Comparison of ENCODE assay signal across 8 cellular contexts in the genomic region with DNA sequence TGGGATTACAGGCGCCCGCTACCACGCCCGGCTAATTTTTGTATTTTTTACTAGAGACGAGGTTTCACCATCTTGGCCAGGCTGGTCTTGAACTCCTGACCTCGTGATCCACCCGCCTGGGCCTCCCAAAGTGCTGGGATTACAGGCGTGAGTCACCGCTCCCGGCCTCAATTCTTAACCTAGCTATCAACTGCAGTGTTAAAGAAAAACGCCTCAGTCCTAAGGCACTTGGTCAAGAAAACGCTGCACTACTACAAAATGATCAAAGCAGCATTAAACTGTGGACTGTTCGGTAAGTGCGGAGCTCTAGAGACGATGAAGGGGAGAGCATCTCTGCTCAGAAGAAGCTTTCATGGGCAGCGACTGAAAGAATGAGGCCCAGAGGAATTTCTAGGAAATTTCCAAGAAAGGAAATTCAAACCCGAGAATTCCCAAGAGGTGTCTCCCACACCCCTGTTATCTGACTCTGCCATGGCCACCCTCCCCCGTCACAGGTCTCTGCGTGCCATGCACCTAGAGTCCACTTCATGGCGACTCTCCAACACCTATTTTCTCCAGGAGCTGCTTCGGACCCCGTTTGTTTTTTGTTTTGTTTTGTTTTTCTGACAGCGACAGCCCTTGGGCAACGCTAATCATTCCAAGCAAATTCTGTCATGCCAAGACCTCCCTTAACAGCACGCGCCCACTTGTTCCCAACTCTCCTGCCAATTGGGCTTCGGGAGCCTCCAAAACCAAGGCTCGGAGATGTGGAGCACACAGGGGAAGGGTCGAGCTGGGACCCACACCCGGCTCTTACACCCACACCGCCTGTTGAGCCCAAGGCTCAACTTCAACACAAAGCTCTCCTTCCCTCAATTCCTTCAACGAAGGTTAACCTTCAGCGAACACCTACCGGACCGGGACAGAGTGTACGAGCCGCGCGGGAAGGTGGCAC. TPM values are rescaled to one million over a fixed set of nuclear protein-coding genes. Genes with fewer than 3 reads are reported as not detected.
A peak's percentile ranks its signal among the peaks of the same experiment; 100 is the strongest.
DNase-seq lines count a peak whose midpoint lies in the region; ATAC-seq and TF ChIP-seq lines count a peak whose summit lies in the region.
"Not testable (repeated sequence)": the region's sequence is repeated elsewhere in the genome, so short reads cannot be mapped to it uniquely, and the experiment has no call there.

No MANE protein-coding gene starts in this region.

- H3F3A ChIP-seq in GM23248 (ENCODE audit: insufficient read depth); smooth muscle cell (ENCODE audit: low read depth): not testable (repeated sequence)

- intact Hi-C loops in heart right ventricle (cut with DNase I) = loop anchor here in 9 of 10 donors (5.0 to 10.0 kb wide), 6 partner anchors 144 to 1304 kb away; partner anchors contain the start of gene IMP4 (in 2 of the 9)

- not testable (repeated sequence) for H3K9me3 Mint-ChIP-seq in activated CD8-positive, alpha-beta T cell treated with anti-CD3 and anti-CD28 coated beads, Interleukin-2, amount 10 ng/mL, durations not matched to agents 7 days and 5 days (ENCODE audit: insufficient read depth); central memory CD8-positive, alpha-beta T cell

- H3K4me1 ChIP-seq in ACC112 (ENCODE audit: control insufficient read depth, insufficient read depth, low read length, unreplicated experiment) = peaks cover 14% of the 10 kb centered on the region
- H3K4me1 ChIP-seq in GM23248 (ENCODE audit: insufficient read depth); smooth muscle cell (ENCODE audit: low read depth): not testable (repeated sequence)
- peaks cover 12% of the 10 kb centered on the region for H3K4me1 ChIP-seq in NT2/D1 (ENCODE audit: insufficient read depth, insufficient read length)
- peaks cover 11 to 30% (median 23%) of the 10 kb centered on the region in 9 donors for H3K4me1 ChIP-seq in heart right ventricle
- peaks cover 18% of the 10 kb centered on the region for H3K4me1 ChIP-seq in muscle layer of colon (ENCODE audit: insufficient read depth, low read length)

- DNase-seq in GM23248 = peak; percentile 36
- not testable (repeated sequence) for DNase-seq in NT2/D1 (ENCODE audit: low read depth, low spot score); activated CD8-positive, alpha-beta T cell treated with anti-CD3 and anti-CD28 coated beads, Interleukin-2, amount 10 ng/mL, durations not matched to agents 7 days and 5 days; central memory CD8-positive, alpha-beta T cell (ENCODE audit: low spot score in 2 of 2); heart right ventricle; smooth muscle cell (lab: John Stamatoyannopoulos, UW; ENCODE audit: unreplicated experiment)

- WGBS in GM23248 (ENCODE audit: low coverage in 1 of 2, low lambda C conversion rate in 2 of 2, missing lambda C conversion rate in 2 of 2), 2 experiments = 19 to 20% methylated on average over 39 of the region's 39 CpGs
- 24 to 25% methylated on average over 39 of the region's 39 CpGs for WGBS in heart right ventricle, 2 donors
- WGBS in smooth muscle cell (ENCODE audit: low lambda C conversion rate) = 21% methylated on average over 39 of the region's 39 CpGs

- CTCF ChIA-PET in activated CD8-positive, alpha-beta T cell treated with anti-CD3 and anti-CD28 coated beads, Interleukin-2, amount 10 ng/mL, durations not matched to agents 7 days and 5 days (lab: Charles Lee) = interaction anchor here (0.6 to 2.7 kb wide), 5 partner anchors 73 to 161 kb away, joined by 3 to 17 read pairs (median 4); partner anchors contain the start of gene IMP4

- not testable (repeated sequence) for H3K9me3 ChIP-seq in GM23248 (ENCODE audit: low read depth); NT2/D1 (ENCODE audit: insufficient read depth, low read length); heart right ventricle; muscle layer of colon (ENCODE audit: low read length); smooth muscle cell (replicated peaks; ENCODE audit: low read depth)

- peak overlapping the region; percentile 98 for H3K27ac Mint-ChIP-seq in activated CD8-positive, alpha-beta T cell treated with anti-CD3 and anti-CD28 coated beads, Interleukin-2, amount 10 ng/mL, durations not matched to agents 7 days and 5 days
- peak overlapping the region; percentile 85 for H3K27ac Mint-ChIP-seq in central memory CD8-positive, alpha-beta T cell (ENCODE audit: low read depth)

- H3K27me3 ChIP-seq in ACC112 (ENCODE audit: insufficient read depth, low read length); GM23248 (replicated peaks; ENCODE audit: insufficient read depth); NT2/D1 (ENCODE audit: insufficient read depth, insufficient read length); heart right ventricle; muscle layer of colon (ENCODE audit: control insufficient read depth in 1 of 2, insufficient read depth in 2 of 2, low read length in 2 of 2); smooth muscle cell (ENCODE audit: low read depth): not testable (repeated sequence)

- H3K27me3 Mint-ChIP-seq in activated CD8-positive, alpha-beta T cell treated with anti-CD3 and anti-CD28 coated beads, Interleukin-2, amount 10 ng/mL, durations not matched to agents 7 days and 5 days (ENCODE audit: low read depth); central memory CD8-positive, alpha-beta T cell: not testable (repeated sequence)

- H2AFZ ChIP-seq in ACC112 (ENCODE audit: low read length, unreplicated experiment) = not testable (repeated sequence)
- H2AFZ ChIP-seq in GM23248 (peak overlapping the region; percentile 88), smooth muscle cell (ENCODE audit: low read depth) (peak overlapping the region; percentile 57)

- peaks cover 36% of the 10 kb centered on the region for H3K4me1 Mint-ChIP-seq in activated CD8-positive, alpha-beta T cell treated with anti-CD3 and anti-CD28 coated beads, Interleukin-2, amount 10 ng/mL, durations not matched to agents 7 days and 5 days (ENCODE audit: low read depth)
- peaks cover 25% of the 10 kb centered on the region for H3K4me1 Mint-ChIP-seq in central memory CD8-positive, alpha-beta T cell

- peaks cover 67% of the 10 kb centered on the region for H3K79me2 ChIP-seq in ACC112 (ENCODE audit: control insufficient read depth, insufficient read depth, low read length, unreplicated experiment)
- peaks cover 90% of the 10 kb centered on the region for H3K79me2 ChIP-seq in GM23248 (ENCODE audit: insufficient read depth)
- H3K79me2 ChIP-seq in smooth muscle cell (ENCODE audit: low read depth) = peaks cover 63% of the 10 kb centered on the region

- H3K36me3 ChIP-seq in ACC112 (ENCODE audit: insufficient read depth, low read length); GM23248 (ENCODE audit: low read depth); muscle layer of colon (ENCODE audit: insufficient read depth, low read length); smooth muscle cell (ENCODE audit: low read depth): not testable (repeated sequence)
- H3K36me3 ChIP-seq in NT2/D1 (ENCODE audit: insufficient read depth, insufficient read length, low read length) (peaks cover 54% of the 10 kb centered on the region), heart right ventricle (peaks cover 0 to 28% (median 0%) of the 10 kb centered on the region in 9 donors)

- in situ Hi-C loops in GM23248 (cut with MboI) = loop anchor here (10.0 kb wide), 1 partner anchor 154 kb away; no protein-coding TSS in a partner anchor

- peak overlapping the region; percentile 90 for H3K9ac ChIP-seq in GM23248
- peak overlapping the region; percentile 94 for H3K9ac ChIP-seq in NT2/D1 (ENCODE audit: insufficient read length, low read depth)
- H3K9ac ChIP-seq in muscle layer of colon (ENCODE audit: low read length) = peak overlapping the region; percentile 80
- H3K9ac ChIP-seq in smooth muscle cell (ENCODE audit: low read depth) = peak overlapping the region; percentile 91

- peaks cover 18% of the 10 kb centered on the region for H3K36me3 Mint-ChIP-seq in activated CD8-positive, alpha-beta T cell treated with anti-CD3 and anti-CD28 coated beads, Interleukin-2, amount 10 ng/mL, durations not matched to agents 7 days and 5 days (ENCODE audit: low read depth)
- peaks cover 19% of the 10 kb centered on the region for H3K36me3 Mint-ChIP-seq in central memory CD8-positive, alpha-beta T cell (ENCODE audit: insufficient read depth)

- not testable (repeated sequence) for ATAC-seq in activated CD8-positive, alpha-beta T cell treated with anti-CD3 and anti-CD28 coated beads, Interleukin-2, amount 10 ng/mL, durations not matched to agents 7 days and 5 days; central memory CD8-positive, alpha-beta T cell (replicated peaks; ENCODE audit: extremely low read depth, poor library complexity, severe bottlenecking); heart right ventricle

- H3K4me2 ChIP-seq in GM23248 (ENCODE audit: unreplicated experiment) (peak overlapping the region; percentile 91), smooth muscle cell (peak overlapping the region; percentile 90)

- H3K4me3 ChIP-seq in ACC112 (ENCODE audit: low read depth, low read length) = peak overlapping the region; percentile 98
- H3K4me3 ChIP-seq in GM23248 = peak overlapping the region; percentile 85
- peak overlapping the region; percentile 99 for H3K4me3 ChIP-seq in NT2/D1 (ENCODE audit: insufficient read length, low read depth)
- H3K4me3 ChIP-seq in heart right ventricle = peak overlapping the region; percentile 77 to 99 (median 94)
- peak overlapping the region; percentile 48 to 93 for H3K4me3 ChIP-seq in muscle layer of colon (ENCODE audit: low read depth in 1 of 2, low read length in 2 of 2)
- H3K4me3 ChIP-seq in smooth muscle cell = peak overlapping the region; percentile 92

- not testable (repeated sequence) for TF ChIP-seq CTCF in heart right ventricle (IDR thresholded peaks at IDR 0.05); smooth muscle cell (IDR thresholded peaks at IDR 0.05; ENCODE audit: borderline replicate concordance, insufficient read depth, poor library complexity, severe bottlenecking)

- POLR2A ChIA-PET in activated CD8-positive, alpha-beta T cell treated with anti-CD3 and anti-CD28 coated beads, Interleukin-2, amount 10 ng/mL, durations not matched to agents 7 days and 5 days (lab: Charles Lee) = interaction anchor here (0.6 to 2.2 kb wide), 10 partner anchors 10 to 1312 kb away, joined by 3 to 12 read pairs (median 4); partner anchors contain the start of gene IMP4

- H4K20me1 ChIP-seq in GM23248 (ENCODE audit: insufficient read depth) = not testable (repeated sequence)
- H4K20me1 ChIP-seq in smooth muscle cell (ENCODE audit: low read depth) = peaks cover 25% of the 10 kb centered on the region

- H3K4me3 Mint-ChIP-seq in activated CD8-positive, alpha-beta T cell treated with anti-CD3 and anti-CD28 coated beads, Interleukin-2, amount 10 ng/mL, durations not matched to agents 7 days and 5 days = peak overlapping the region; percentile 93
- peak overlapping the region; percentile 87 for H3K4me3 Mint-ChIP-seq in central memory CD8-positive, alpha-beta T cell

- H3K9me2 ChIP-seq in GM23248 (ENCODE audit: insufficient read depth) = not testable (repeated sequence)

- H3K27ac ChIP-seq in ACC112 (ENCODE audit: low read depth, low read length) (peak overlapping the region; percentile 64), GM23248 (peak overlapping the region; percentile 70), heart right ventricle (peak overlapping the region; percentile 77 to 98 (median 92)), muscle layer of colon (ENCODE audit: low read depth, low read length) (peak overlapping the region; percentile 77), smooth muscle cell (ENCODE audit: low read depth) (peak overlapping the region; percentile 76)

RNA-seq across cellular contexts. Expression of gene SMPD4, which starts 0.7 kb away (rescaled TPM):
- total RNA-seq in GM23248 (2014; rRNA removed; shearing (Covaris generic)) = 20.2 and 23.8 TPM in 2 replicates
- polyA plus RNA-seq in GM23248 (2016; fragmentation: Nextera tagmentation; extraction: Ambion mirVana) (37.1 and 37.4 TPM in 2 replicates), heart right ventricle (10 to 100 TPM; 31.6 to 60.6 TPM), smooth muscle cell (43.2 and 53.6 TPM in 2 replicates)
- total RNA-seq in activated CD8-positive, alpha-beta T cell treated with anti-CD3 and anti-CD28 coated beads, Interleukin-2, amount 10 ng/mL, durations not matched to agents 7 days and 5 days = 10 to 100 TPM; 83.9 to 88.2 TPM
- total RNA-seq in heart right ventricle (10 to 100 TPM; 21.9 to 33.6 (median 25.9) TPM), smooth muscle cell (23.5 and 29.8 TPM in 2 replicates)

RNA-seq across cellular contexts. Expression of gene MZT2B, which starts 1.4 kb away (rescaled TPM):
- 126 and 129 TPM in 2 replicates for total RNA-seq in GM23248 (2014; rRNA removed; shearing (Covaris generic))
- 346 and 351 TPM in 2 replicates for polyA plus RNA-seq in GM23248 (2016; fragmentation: Nextera tagmentation; extraction: Ambion mirVana)
- 100 to 1,000 TPM; 458 to 486 TPM for total RNA-seq in activated CD8-positive, alpha-beta T cell treated with anti-CD3 and anti-CD28 coated beads, Interleukin-2, amount 10 ng/mL, durations not matched to agents 7 days and 5 days
- total RNA-seq in heart right ventricle = 100 to 1,000 TPM; 297 to 528 (median 396) TPM
- polyA plus RNA-seq in heart right ventricle = 100 to 1,000 TPM; 499 to 911 TPM
- total RNA-seq in smooth muscle cell = 134 and 147 TPM in 2 replicates
- 397 and 412 TPM in 2 replicates for polyA plus RNA-seq in smooth muscle cell

RNA-seq across cellular contexts. Expression of gene TUBA3E, which starts 17.6 kb away (rescaled TPM):
- total RNA-seq in GM23248 (2014; rRNA removed; shearing (Covaris generic)) = not detected in 2 replicates
- not detected in 2 replicates for polyA plus RNA-seq in GM23248 (2016; fragmentation: Nextera tagmentation; extraction: Ambion mirVana)
- total RNA-seq in activated CD8-positive, alpha-beta T cell treated with anti-CD3 and anti-CD28 coated beads, Interleukin-2, amount 10 ng/mL, durations not matched to agents 7 days and 5 days = not detected
- 100 to 1,000 TPM in 1 of 10 donors, 10 to 100 TPM in 3, 1 to 10 TPM in 6; 2.3 to 109 (median 8.7) TPM for total RNA-seq in heart right ventricle
- 100 to 1,000 TPM in 1 of 2 donors, 10 to 100 TPM in 1; 48.3 to 286 TPM for polyA plus RNA-seq in heart right ventricle
- total RNA-seq in smooth muscle cell = not detected in 2 replicates
- 0.15 TPM in 1 of 2 replicates, not detected in the other for polyA plus RNA-seq in smooth muscle cell

RNA-seq across cellular contexts. Expression of gene CCDC74B, which starts 35.8 kb away (rescaled TPM):
- 3.8 and 10.9 TPM in 2 replicates for total RNA-seq in GM23248 (2014; rRNA removed; shearing (Covaris generic))
- polyA plus RNA-seq in GM23248 (2016; fragmentation: Nextera tagmentation; extraction: Ambion mirVana) (8.0 and 10.8 TPM in 2 replicates), heart right ventricle (under 1 TPM; 0.66 to 0.86 TPM), smooth muscle cell (13.7 and 14.5 TPM in 2 replicates)
- 1 to 10 TPM; 3.2 to 3.4 TPM for total RNA-seq in activated CD8-positive, alpha-beta T cell treated with anti-CD3 and anti-CD28 coated beads, Interleukin-2, amount 10 ng/mL, durations not matched to agents 7 days and 5 days
- total RNA-seq in heart right ventricle (1 to 10 TPM in 1 of 10 donors, under 1 TPM in 8, not detected in 1; 0.25 to 1.4 (median 0.47) TPM), smooth muscle cell (7.7 and 16.0 TPM in 2 replicates)

RNA-seq across cellular contexts. Expression of gene POTEF, which starts 51.6 kb away (rescaled TPM):
- total RNA-seq in GM23248 (2014; rRNA removed; shearing (Covaris generic)) = not detected in 2 replicates
- polyA plus RNA-seq in GM23248 (2016; fragmentation: Nextera tagmentation; extraction: Ambion mirVana) (not detected in 2 replicates), heart right ventricle (not detected), smooth muscle cell (2.8 and 7.3 TPM in 2 replicates)
- not detected for total RNA-seq in activated CD8-positive, alpha-beta T cell treated with anti-CD3 and anti-CD28 coated beads, Interleukin-2, amount 10 ng/mL, durations not matched to agents 7 days and 5 days
- total RNA-seq in heart right ventricle (not detected), smooth muscle cell (9.7 and 13.1 TPM in 2 replicates)
